ENCODE assay signal across 13 cellular contexts in genomic region chr13:41332829-41333228, GRCh38.
"Had no signal": no experiment of that assay in that cellular context is flagged by ENCODE, and none has a peak within 500 bp of the region (broad histone marks: within the 10 kb centered on the region; RNA-seq: fewer than 3 reads in every experiment).

No MANE protein-coding gene starts in this region.

- H3K9me3 ChIP-seq: SK-N-SH, suprapubic skin, upper lobe of left lung had no signal

- H3K4me2 ChIP-seq: SK-N-SH had no signal

- H3K4me3 ChIP-seq: cardiac muscle cell, coronary artery, suprapubic skin, upper lobe of left lung had no signal

- DNase-seq: activated CD4-positive, alpha-beta T cell treated with anti-CD3 and anti-CD28 coated beads for 1 hour; activated CD4-positive, alpha-beta T cell treated with anti-CD3 and anti-CD28 coated beads, Interleukin-2, amount 50 U/mL, for 48 hours; activated T-cell treated with anti-CD3 and anti-CD28 coated beads, Interleukin-2, amount 50 U/mL, for 24 hours; foreskin melanocyte; islet precursor cell; naive B cell; SK-N-SH; stimulated activated naive CD8-positive, alpha-beta T cell treated with anti-CD3 and anti-CD28 coated beads, Interleukin-15, Interleukin-2, amounts not matched to agents 100 U/mL and 50 U/mL, for 24 hours; T-helper 1 cell; upper lobe of left lung had no signal

- H3K4me1 ChIP-seq: suprapubic skin, upper lobe of left lung had no signal

- H3K27ac ChIP-seq: cardiac muscle cell, coronary artery, suprapubic skin had no signal

- H3K9ac ChIP-seq: SK-N-SH had no signal

- H3K27me3 ChIP-seq: cardiac muscle cell, suprapubic skin, upper lobe of left lung had no signal
